ENCODE assay signal across 2 cellular contexts in the genomic region with DNA sequence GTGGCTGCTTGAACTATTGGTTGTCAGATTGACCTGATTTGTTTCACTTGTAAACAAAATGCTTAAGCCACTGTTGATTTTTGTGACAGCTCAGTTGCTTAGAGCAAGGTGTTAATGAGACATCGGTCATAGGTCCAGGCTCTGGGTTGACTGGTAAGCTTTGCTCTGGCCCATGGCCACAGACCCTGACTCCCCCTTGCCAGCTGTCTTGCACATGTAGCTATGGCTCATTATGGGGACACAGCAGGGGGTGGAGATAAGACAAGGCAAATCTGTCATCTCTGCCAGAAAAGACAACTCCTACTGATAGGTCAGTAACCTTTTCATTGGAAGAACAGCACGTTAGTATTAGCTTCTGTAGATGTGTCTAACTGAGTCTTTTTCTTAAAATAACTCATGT.
TF ChIP-seq lines count a peak whose summit lies in the region.

No MANE protein-coding gene starts in this region.

TF ChIP-seq in A549, 52 proteins besides CTCF, POLR2A, EP300 and RAD21 (continued from another document):
- TF ChIP-seq, protein P1, sequence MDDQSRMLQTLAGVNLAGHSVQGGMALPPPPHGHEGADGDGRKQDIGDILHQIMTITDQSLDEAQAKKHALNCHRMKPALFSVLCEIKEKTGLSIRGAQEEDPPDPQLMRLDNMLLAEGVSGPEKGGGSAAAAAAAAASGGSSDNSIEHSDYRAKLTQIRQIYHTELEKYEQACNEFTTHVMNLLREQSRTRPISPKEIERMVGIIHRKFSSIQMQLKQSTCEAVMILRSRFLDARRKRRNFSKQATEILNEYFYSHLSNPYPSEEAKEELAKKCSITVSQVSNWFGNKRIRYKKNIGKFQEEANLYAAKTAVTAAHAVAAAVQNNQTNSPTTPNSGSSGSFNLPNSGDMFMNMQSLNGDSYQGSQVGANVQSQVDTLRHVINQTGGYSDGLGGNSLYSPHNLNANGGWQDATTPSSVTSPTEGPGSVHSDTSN (IDR thresholded peaks at IDR 0.05), result no peak
- TF ChIP-seq HOXA7 (CRISPR knock-in tag; IDR thresholded peaks at IDR 0.05), result no peak
- no peak for TF ChIP-seq BHLHE40 (IDR thresholded peaks at IDR 0.05; ENCODE audit: low read depth, low read length)
- TF ChIP-seq FOXS1 (CRISPR knock-in tag; IDR thresholded peaks at IDR 0.05), result no peak
- no peak for TF ChIP-seq ZSCAN20 (CRISPR knock-in tag; IDR thresholded peaks at IDR 0.05)
- TF ChIP-seq RNF2 (IDR thresholded peaks at IDR 0.05; ENCODE audit: borderline replicate concordance, low read depth), result no peak
- TF ChIP-seq NFE2L2 (conservative IDR thresholded peaks at IDR 0.05; ENCODE audit: low read length), result no peak
- no peak for TF ChIP-seq POLR2AphosphoS2 (conservative IDR thresholded peaks at IDR 0.05; ENCODE audit: low read length)
- TF ChIP-seq, protein P2, sequence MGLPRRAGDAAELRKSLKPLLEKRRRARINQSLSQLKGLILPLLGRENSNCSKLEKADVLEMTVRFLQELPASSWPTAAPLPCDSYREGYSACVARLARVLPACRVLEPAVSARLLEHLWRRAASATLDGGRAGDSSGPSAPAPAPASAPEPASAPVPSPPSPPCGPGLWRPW (IDR thresholded peaks at IDR 0.05), result no peak
- TF ChIP-seq CEBPB (IDR thresholded peaks at IDR 0.05), result no peak
- TF ChIP-seq MAFK (IDR thresholded peaks at IDR 0.05; ENCODE audit: partially characterized antibody), result no peak

TF ChIP-seq in WTC11, 78 proteins besides CTCF, POLR2A, EP300 and RAD21 (continued from another document):
- TF ChIP-seq, protein P3, sequence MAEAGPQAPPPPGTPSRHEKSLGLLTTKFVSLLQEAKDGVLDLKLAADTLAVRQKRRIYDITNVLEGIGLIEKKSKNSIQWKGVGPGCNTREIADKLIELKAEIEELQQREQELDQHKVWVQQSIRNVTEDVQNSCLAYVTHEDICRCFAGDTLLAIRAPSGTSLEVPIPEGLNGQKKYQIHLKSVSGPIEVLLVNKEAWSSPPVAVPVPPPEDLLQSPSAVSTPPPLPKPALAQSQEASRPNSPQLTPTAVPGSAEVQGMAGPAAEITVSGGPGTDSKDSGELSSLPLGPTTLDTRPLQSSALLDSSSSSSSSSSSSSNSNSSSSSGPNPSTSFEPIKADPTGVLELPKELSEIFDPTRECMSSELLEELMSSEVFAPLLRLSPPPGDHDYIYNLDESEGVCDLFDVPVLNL (CRISPR knock-in tag; IDR thresholded peaks at IDR 0.05; ENCODE audit: borderline replicate concordance, low read depth), result no peak
- TF ChIP-seq, protein P4, sequence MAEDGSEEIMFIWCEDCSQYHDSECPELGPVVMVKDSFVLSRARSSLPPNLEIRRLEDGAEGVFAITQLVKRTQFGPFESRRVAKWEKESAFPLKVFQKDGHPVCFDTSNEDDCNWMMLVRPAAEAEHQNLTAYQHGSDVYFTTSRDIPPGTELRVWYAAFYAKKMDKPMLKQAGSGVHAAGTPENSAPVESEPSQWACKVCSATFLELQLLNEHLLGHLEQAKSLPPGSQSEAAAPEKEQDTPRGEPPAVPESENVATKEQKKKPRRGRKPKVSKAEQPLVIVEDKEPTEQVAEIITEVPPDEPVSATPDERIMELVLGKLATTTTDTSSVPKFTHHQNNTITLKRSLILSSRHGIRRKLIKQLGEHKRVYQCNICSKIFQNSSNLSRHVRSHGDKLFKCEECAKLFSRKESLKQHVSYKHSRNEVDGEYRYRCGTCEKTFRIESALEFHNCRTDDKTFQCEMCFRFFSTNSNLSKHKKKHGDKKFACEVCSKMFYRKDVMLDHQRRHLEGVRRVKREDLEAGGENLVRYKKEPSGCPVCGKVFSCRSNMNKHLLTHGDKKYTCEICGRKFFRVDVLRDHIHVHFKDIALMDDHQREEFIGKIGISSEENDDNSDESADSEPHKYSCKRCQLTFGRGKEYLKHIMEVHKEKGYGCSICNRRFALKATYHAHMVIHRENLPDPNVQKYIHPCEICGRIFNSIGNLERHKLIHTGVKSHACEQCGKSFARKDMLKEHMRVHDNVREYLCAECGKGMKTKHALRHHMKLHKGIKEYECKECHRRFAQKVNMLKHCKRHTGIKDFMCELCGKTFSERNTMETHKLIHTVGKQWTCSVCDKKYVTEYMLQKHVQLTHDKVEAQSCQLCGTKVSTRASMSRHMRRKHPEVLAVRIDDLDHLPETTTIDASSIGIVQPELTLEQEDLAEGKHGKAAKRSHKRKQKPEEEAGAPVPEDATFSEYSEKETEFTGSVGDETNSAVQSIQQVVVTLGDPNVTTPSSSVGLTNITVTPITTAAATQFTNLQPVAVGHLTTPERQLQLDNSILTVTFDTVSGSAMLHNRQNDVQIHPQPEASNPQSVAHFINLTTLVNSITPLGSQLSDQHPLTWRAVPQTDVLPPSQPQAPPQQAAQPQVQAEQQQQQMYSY (CRISPR knock-in tag; IDR thresholded peaks at IDR 0.05), result no peak
- TF ChIP-seq, protein P5, sequence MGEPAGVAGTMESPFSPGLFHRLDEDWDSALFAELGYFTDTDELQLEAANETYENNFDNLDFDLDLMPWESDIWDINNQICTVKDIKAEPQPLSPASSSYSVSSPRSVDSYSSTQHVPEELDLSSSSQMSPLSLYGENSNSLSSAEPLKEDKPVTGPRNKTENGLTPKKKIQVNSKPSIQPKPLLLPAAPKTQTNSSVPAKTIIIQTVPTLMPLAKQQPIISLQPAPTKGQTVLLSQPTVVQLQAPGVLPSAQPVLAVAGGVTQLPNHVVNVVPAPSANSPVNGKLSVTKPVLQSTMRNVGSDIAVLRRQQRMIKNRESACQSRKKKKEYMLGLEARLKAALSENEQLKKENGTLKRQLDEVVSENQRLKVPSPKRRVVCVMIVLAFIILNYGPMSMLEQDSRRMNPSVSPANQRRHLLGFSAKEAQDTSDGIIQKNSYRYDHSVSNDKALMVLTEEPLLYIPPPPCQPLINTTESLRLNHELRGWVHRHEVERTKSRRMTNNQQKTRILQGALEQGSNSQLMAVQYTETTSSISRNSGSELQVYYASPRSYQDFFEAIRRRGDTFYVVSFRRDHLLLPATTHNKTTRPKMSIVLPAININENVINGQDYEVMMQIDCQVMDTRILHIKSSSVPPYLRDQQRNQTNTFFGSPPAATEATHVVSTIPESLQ (CRISPR knock-in tag; IDR thresholded peaks at IDR 0.05), result no peak
- TF ChIP-seq ETV6 (CRISPR knock-in tag; IDR thresholded peaks at IDR 0.05), result no peak
- TF ChIP-seq, protein P6, sequence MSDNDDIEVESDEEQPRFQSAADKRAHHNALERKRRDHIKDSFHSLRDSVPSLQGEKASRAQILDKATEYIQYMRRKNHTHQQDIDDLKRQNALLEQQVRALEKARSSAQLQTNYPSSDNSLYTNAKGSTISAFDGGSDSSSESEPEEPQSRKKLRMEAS (CRISPR knock-in tag; IDR thresholded peaks at IDR 0.05), result no peak
